ENCODE assay signal across 8 cellular contexts in the genomic region with DNA sequence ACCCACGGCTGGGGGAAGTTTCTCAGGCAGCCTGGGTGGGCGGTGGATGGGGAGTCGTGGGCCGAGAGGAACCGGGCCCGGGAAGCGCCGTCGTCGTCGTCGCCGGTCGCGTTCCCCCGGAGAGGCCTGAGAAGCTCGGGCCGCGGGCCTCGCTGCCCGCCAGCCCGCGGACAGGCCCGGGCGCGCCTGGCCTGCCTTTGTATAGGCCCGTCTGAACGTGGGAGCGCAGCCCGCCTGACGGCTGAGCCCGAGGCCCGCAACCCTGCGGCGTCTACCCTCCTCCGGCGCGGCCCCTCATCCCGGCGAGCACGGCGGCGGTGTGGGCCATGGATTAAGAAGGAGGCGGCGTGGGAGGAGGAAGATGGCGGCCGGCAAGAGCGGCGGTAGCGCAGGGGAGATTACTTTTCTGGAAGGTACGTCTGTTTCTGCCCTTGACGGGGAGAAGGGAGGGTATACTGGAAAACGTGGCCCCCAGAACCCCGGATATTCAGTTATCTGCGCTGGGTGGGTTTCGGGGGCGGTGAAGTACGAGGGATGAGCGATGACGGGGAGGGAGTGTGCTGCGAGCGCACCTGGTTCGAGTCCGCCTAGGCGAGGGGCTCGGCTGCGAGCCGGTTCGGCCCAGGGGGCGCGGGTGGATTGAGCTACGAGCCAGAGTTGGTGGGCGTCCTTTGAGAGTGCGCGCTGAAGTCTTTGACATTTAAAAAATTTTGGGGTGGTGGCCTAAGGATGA. TPM values are rescaled to one million over a fixed set of nuclear protein-coding genes. Genes with fewer than 3 reads are reported as not detected.
DNase-seq lines count a peak whose midpoint lies in the region; ATAC-seq and TF ChIP-seq lines count a peak whose summit lies in the region.

No MANE protein-coding gene starts in this region.

- peak overlapping the region; percentile 99 for H3K27ac Mint-ChIP-seq in activated T-helper 2 cell treated with anti-CD3 and anti-CD28 coated beads, Interferon-gamma antibody, Interleukin-2, Interleukin-4, amounts not matched to agents 10 μg/mL and 5 μg/mL and 100 μg/mL, durations not matched to agents 14 hours and 24 hours and 36 hours

- no peaks in the 10 kb centered on the region for H3K27me3 Mint-ChIP-seq in activated T-helper 2 cell treated with anti-CD3 and anti-CD28 coated beads, Interferon-gamma antibody, Interleukin-2, Interleukin-4, amounts not matched to agents 10 μg/mL and 5 μg/mL and 100 μg/mL, durations not matched to agents 14 hours and 24 hours and 36 hours (ENCODE audit: low read depth)

- H3K27me3 ChIP-seq in foreskin keratinocyte (no peaks in the 10 kb centered on the region), osteoblast (ENCODE audit: insufficient read depth, low read length) (no peaks in the 10 kb centered on the region), thymus (ENCODE audit: control insufficient read depth, insufficient read depth) (no peaks in the 10 kb centered on the region)

- CTCF ChIA-PET in OCI-LY7 (lab: Charles Lee; ENCODE audit: unreplicated experiment), result interaction anchor here (1.1 kb wide), 1 partner anchor 9 kb away, joined by 5 read pairs; no protein-coding TSS in a partner anchor

- peaks cover 30% of the 10 kb centered on the region for H3K4me1 ChIP-seq in OCI-LY7 (ENCODE audit: insufficient read depth, low read length, poor library complexity, severe bottlenecking)
- peaks cover 6% of the 10 kb centered on the region for H3K4me1 ChIP-seq in foreskin keratinocyte
- H3K4me1 ChIP-seq in osteoblast (ENCODE audit: insufficient read depth, low read length), result peaks cover 4% of the 10 kb centered on the region
- H3K4me1 ChIP-seq in thymus (ENCODE audit: control insufficient read depth, insufficient read depth, low read length), result peaks cover 10% of the 10 kb centered on the region

- no TSS peak for BruUV-seq in OCI-LY7 (replicated peaks; lab: Mats Ljungman, UMichigan)

- H3K36me3 Mint-ChIP-seq in activated T-helper 2 cell treated with anti-CD3 and anti-CD28 coated beads, Interferon-gamma antibody, Interleukin-2, Interleukin-4, amounts not matched to agents 10 μg/mL and 5 μg/mL and 100 μg/mL, durations not matched to agents 14 hours and 24 hours and 36 hours (ENCODE audit: low read depth), result peaks cover 25% of the 10 kb centered on the region

- POLR2A ChIA-PET in OCI-LY7 (lab: Charles Lee), result interaction anchor here (0.6 to 2.3 kb wide), 6 partner anchors 10 to 359 kb away, joined by 3 to 16 read pairs (median 4); partner anchors contain the start of gene COX7A2

- ATAC-seq in GM18873 (IDR thresholded peaks at IDR 0.05; ENCODE audit: low FRiP score, unreplicated experiment) (peak; percentile 31), HG03135 (IDR thresholded peaks at IDR 0.05; ENCODE audit: unreplicated experiment) (peak; percentile 39), foreskin keratinocyte (peak; percentile 65)

- H3K27ac ChIP-seq in OCI-LY7 (ENCODE audit: low read depth, low read length, poor library complexity, severe bottlenecking), result peak overlapping the region; percentile 82
- peak overlapping the region; percentile 97 for H3K27ac ChIP-seq in foreskin keratinocyte
- H3K27ac ChIP-seq in osteoblast (ENCODE audit: low read depth, low read length), result peak overlapping the region; percentile 92
- peak overlapping the region; percentile 99 for H3K27ac ChIP-seq in thymus (ENCODE audit: low read depth)

- no peaks in the 10 kb centered on the region for H3K9me2 ChIP-seq in OCI-LY7 (ENCODE audit: insufficient read depth, low read length)

- no peaks in the 10 kb centered on the region for H3K9me3 ChIP-seq in OCI-LY7 (ENCODE audit: low read length)
- no peaks in the 10 kb centered on the region for H3K9me3 ChIP-seq in osteoblast (ENCODE audit: low read depth, low read length)
- no peaks in the 10 kb centered on the region for H3K9me3 ChIP-seq in thymus (ENCODE audit: control insufficient read depth)

- H3K4me2 ChIP-seq in OCI-LY7 (ENCODE audit: low read length) (peak overlapping the region; percentile 98), osteoblast (ENCODE audit: insufficient read depth, low read length) (peak overlapping the region; percentile 89)

- H3K4me3 Mint-ChIP-seq in activated T-helper 2 cell treated with anti-CD3 and anti-CD28 coated beads, Interferon-gamma antibody, Interleukin-2, Interleukin-4, amounts not matched to agents 10 μg/mL and 5 μg/mL and 100 μg/mL, durations not matched to agents 14 hours and 24 hours and 36 hours (ENCODE audit: low read depth), result peak overlapping the region; percentile 99

- under 1% methylated on average over 75 of the region's 75 CpGs for WGBS in thymus

- peak overlapping the region; percentile 98 for H3K4me3 ChIP-seq in OCI-LY7 (ENCODE audit: low read depth, low read length, poor library complexity, severe bottlenecking)
- peak overlapping the region; percentile 97 for H3K4me3 ChIP-seq in osteoblast (ENCODE audit: insufficient read depth, low read length)
- peak overlapping the region; percentile 97 for H3K4me3 ChIP-seq in thymus (ENCODE audit: low read length)

- TF ChIP-seq CTCF in OCI-LY7 (conservative IDR thresholded peaks at IDR 0.05; ENCODE audit: low read length), result no peak
- no peak for TF ChIP-seq CTCF in foreskin keratinocyte (conservative IDR thresholded peaks at IDR 0.05)
- no peak for TF ChIP-seq CTCF in osteoblast (IDR thresholded peaks at IDR 0.05; ENCODE audit: extremely low read depth, low read depth, low read length)

- intact Hi-C loops in OCI-LY7 (cut with micrococcal nuclease; ENCODE audit: unreplicated experiment), result loop anchor here (5.0 kb wide), 1 partner anchor 360 kb away; the partner anchor contains the start of gene COX7A2
- intact Hi-C loops in activated T-helper 2 cell treated with anti-CD3 and anti-CD28 coated beads, Interferon-gamma antibody, Interleukin-2, Interleukin-4, amounts not matched to agents 10 μg/mL and 5 μg/mL and 100 μg/mL, durations not matched to agents 14 hours and 24 hours and 36 hours (cut with micrococcal nuclease), result loop anchor here (1.0 to 5.0 kb wide), 3 partner anchors 35 to 359 kb away; partner anchors contain the start of genes COX7A2 and TMEM30A

- peak; percentile 26 to 52 for DNase-seq in AML-193 (lab: John Stamatoyannopoulos, UW)
- DNase-seq in OCI-LY7 (ENCODE audit: low spot score), result peak; percentile 64
- peak; percentile 56 for DNase-seq in activated T-helper 2 cell treated with anti-CD3 and anti-CD28 coated beads, Interferon-gamma antibody, Interleukin-2, Interleukin-4, amounts not matched to agents 10 μg/mL and 5 μg/mL and 100 μg/mL, durations not matched to agents 14 hours and 24 hours and 36 hours (ENCODE audit: low spot score)
- DNase-seq in foreskin keratinocyte, result peak in 1 of 2 donors; percentile 59
- peak; percentile 74 for DNase-seq in osteoblast (ENCODE audit: insufficient read length, low spot score, missing footprints)

- H3K36me3 ChIP-seq in OCI-LY7 (ENCODE audit: insufficient read depth, low read length), result peaks cover 16% of the 10 kb centered on the region
- H3K36me3 ChIP-seq in osteoblast (ENCODE audit: insufficient read depth, low read length), result no peaks in the 10 kb centered on the region
- H3K36me3 ChIP-seq in thymus (ENCODE audit: control insufficient read depth, insufficient read depth), result no peaks in the 10 kb centered on the region

- peak overlapping the region; percentile 61; the same call in 1 of the 2 replicates for H2AFZ ChIP-seq in OCI-LY7 (ENCODE audit: low read length)
- peak overlapping the region; percentile 95 for H2AFZ ChIP-seq in osteoblast (ENCODE audit: low read length)

- peaks cover 40% of the 10 kb centered on the region for H3K4me1 Mint-ChIP-seq in activated T-helper 2 cell treated with anti-CD3 and anti-CD28 coated beads, Interferon-gamma antibody, Interleukin-2, Interleukin-4, amounts not matched to agents 10 μg/mL and 5 μg/mL and 100 μg/mL, durations not matched to agents 14 hours and 24 hours and 36 hours (ENCODE audit: low read depth)

- no peaks in the 10 kb centered on the region for H3K9me3 Mint-ChIP-seq in activated T-helper 2 cell treated with anti-CD3 and anti-CD28 coated beads, Interferon-gamma antibody, Interleukin-2, Interleukin-4, amounts not matched to agents 10 μg/mL and 5 μg/mL and 100 μg/mL, durations not matched to agents 14 hours and 24 hours and 36 hours

- H4K20me1 ChIP-seq in OCI-LY7 (ENCODE audit: insufficient read depth, low read length), result peaks cover 21% of the 10 kb centered on the region
- peaks cover 40% of the 10 kb centered on the region for H4K20me1 ChIP-seq in osteoblast (ENCODE audit: insufficient read depth, low read length)

- H3K79me2 ChIP-seq in OCI-LY7 (ENCODE audit: insufficient read depth, low read depth, low read length) (peaks cover 51% of the 10 kb centered on the region), osteoblast (ENCODE audit: insufficient read depth, low read length) (peaks cover 69% of the 10 kb centered on the region)

RNA-seq across cellular contexts. Expression of gene SENP6, which starts 0.7 kb away (rescaled TPM):
- 61.1 and 63.5 TPM in 2 replicates for total RNA-seq in OCI-LY7 (2014; rRNA removed; shearing (Covaris generic))
- total RNA-seq in OCI-LY7 (2022) (85.4 and 96.2 TPM in 2 replicates), foreskin keratinocyte (48.6 and 51.1 TPM in 2 replicates), osteoblast (107 and 117 TPM in 2 replicates)
- 73.8 and 81.7 TPM in 2 replicates for total RNA-seq in activated T-helper 2 cell treated with anti-CD3 and anti-CD28 coated beads, Interferon-gamma antibody, Interleukin-2, Interleukin-4, amounts not matched to agents 10 μg/mL and 5 μg/mL and 100 μg/mL, durations not matched to agents 14 hours and 24 hours and 36 hours
- polyA plus RNA-seq in foreskin keratinocyte (14.2 and 16.8 TPM in 2 replicates), thymus (91.4 TPM)
